ENCODE assay signal across 8 cellular contexts in the genomic region with DNA sequence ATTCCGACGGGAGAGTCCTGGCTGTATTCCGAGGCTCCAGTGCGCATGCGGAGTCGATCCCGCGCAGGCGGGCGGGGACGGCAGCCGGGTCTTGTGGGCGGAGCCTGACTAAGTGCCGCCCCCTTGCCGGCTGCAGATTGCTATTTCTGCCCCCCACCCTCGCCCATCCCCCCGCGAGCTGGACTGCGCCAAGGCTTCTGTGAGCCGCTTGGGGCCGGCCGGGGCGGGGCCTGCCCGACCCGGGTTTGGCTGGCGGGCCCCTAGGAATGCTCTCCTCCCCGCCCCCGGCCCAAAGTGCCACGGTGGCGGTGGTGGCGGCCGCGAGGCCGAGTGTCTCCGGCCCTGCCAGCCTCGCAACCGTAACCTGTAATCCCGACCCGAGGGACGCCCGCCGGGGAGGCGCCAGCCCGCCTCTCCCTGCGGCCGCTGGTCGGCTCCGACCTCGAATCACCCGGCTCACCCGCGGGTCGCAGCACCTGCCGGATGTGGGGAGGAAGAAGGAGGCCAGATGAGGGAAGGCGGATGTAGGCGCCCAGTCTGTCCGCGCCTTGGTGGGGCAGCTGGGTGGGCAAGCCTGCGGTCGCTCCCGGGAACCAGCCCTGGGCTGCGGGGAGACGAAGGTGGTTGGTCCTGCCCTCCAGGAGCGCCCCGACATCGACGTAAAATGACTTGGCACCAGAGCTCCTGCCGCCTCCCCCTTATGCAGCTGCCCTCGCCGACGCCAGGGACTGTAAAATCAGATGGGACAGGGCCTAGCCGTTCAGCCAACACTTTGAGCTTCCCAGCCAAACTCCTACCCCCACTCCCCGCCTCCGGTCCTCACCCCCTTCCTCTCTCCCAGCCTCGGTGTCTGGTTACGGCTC. TPM values are rescaled to one million over a fixed set of nuclear protein-coding genes. Genes with fewer than 3 reads are reported as not detected.
DNase-seq lines count a peak whose midpoint lies in the region; ATAC-seq and TF ChIP-seq lines count a peak whose summit lies in the region.

No MANE protein-coding gene starts in this region.

- peak overlapping the region; percentile 91 for H3K9ac ChIP-seq in NT2/D1 (ENCODE audit: insufficient read length, low read depth)

- DNase-seq in DMS 273 treated with DMSO at 0.1 percent for 48 hours (lab: John Stamatoyannopoulos, UW) (peak; percentile 79), GM20000 (ENCODE audit: low spot score) (peak; percentile 98), HT-29 (ENCODE audit: low spot score) (peak; percentile 97), NT2/D1 (ENCODE audit: low read depth, low spot score) (peak; percentile 85), fibroblast of gingiva (ENCODE audit: low read depth) (peak; percentile 92), natural killer cell (peak; percentile 58)
- peak; percentile 87 for DNase-seq in activated T-cell treated with anti-CD3 and anti-CD28 coated beads, Interleukin-2, amount 50 U/mL, for 4 hours
- peak in 1 of 2 donors; percentile 92 for DNase-seq in stimulated activated naive CD8-positive, alpha-beta T cell treated with anti-CD3 and anti-CD28 coated beads, Interleukin-15, amount 100 ng/mL, for 72 hours

- peak; percentile 76 to 78 for ATAC-seq in activated T-cell treated with anti-CD3 and anti-CD28 coated beads, Interleukin-2, amount 50 U/mL, for 4 hours
- ATAC-seq in natural killer cell, result peak; percentile 76 to 84 (median 81)
- peak; percentile 75 for ATAC-seq in stimulated activated naive CD8-positive, alpha-beta T cell treated with anti-CD3 and anti-CD28 coated beads, Interleukin-15, amount 100 ng/mL, for 72 hours

- peaks cover 29% of the 10 kb centered on the region for H3K4me1 Mint-ChIP-seq in activated T-cell treated with anti-CD3 and anti-CD28 coated beads, Interleukin-2, amount 50 U/mL, for 4 hours (ENCODE audit: low read depth)
- peaks cover 29 to 40% of the 10 kb centered on the region in 2 donors for H3K4me1 Mint-ChIP-seq in natural killer cell
- H3K4me1 Mint-ChIP-seq in stimulated activated naive CD8-positive, alpha-beta T cell treated with anti-CD3 and anti-CD28 coated beads, Interleukin-15, amount 100 ng/mL, for 72 hours, result peaks cover 47% of the 10 kb centered on the region

- TF ChIP-seq CTCF in GM20000 (IDR thresholded peaks at IDR 0.05; ENCODE audit: extremely low read depth, missing control alignments), result no peak
- TF ChIP-seq CTCF in natural killer cell (IDR thresholded peaks at IDR 0.05), result no peak

- intact Hi-C loops in natural killer cell (cut with micrococcal nuclease), result loop anchor here (1.0 to 2.0 kb wide), 3 partner anchors 7 to 148 kb away; partner anchors contain the start of gene SLF2

- H3K9me3 Mint-ChIP-seq in activated T-cell treated with anti-CD3 and anti-CD28 coated beads, Interleukin-2, amount 50 U/mL, for 4 hours, result no peaks in the 10 kb centered on the region
- no peaks in the 10 kb centered on the region for H3K9me3 Mint-ChIP-seq in natural killer cell
- H3K9me3 Mint-ChIP-seq in stimulated activated naive CD8-positive, alpha-beta T cell treated with anti-CD3 and anti-CD28 coated beads, Interleukin-15, amount 100 ng/mL, for 72 hours, result no peaks in the 10 kb centered on the region

- H3K4me1 ChIP-seq in NT2/D1 (ENCODE audit: insufficient read depth, insufficient read length), result peaks cover 14% of the 10 kb centered on the region

- H3K4me3 Mint-ChIP-seq in activated T-cell treated with anti-CD3 and anti-CD28 coated beads, Interleukin-2, amount 50 U/mL, for 4 hours, result peak overlapping the region; percentile 95
- H3K4me3 Mint-ChIP-seq in natural killer cell, result peak overlapping the region; percentile 97
- peak overlapping the region; percentile 86 to 98 for H3K4me3 Mint-ChIP-seq in stimulated activated naive CD8-positive, alpha-beta T cell treated with anti-CD3 and anti-CD28 coated beads, Interleukin-15, amount 100 ng/mL, for 72 hours

- peaks cover 46% of the 10 kb centered on the region for H3K27me3 ChIP-seq in NT2/D1 (ENCODE audit: insufficient read depth, insufficient read length)

- H3K27me3 Mint-ChIP-seq in activated T-cell treated with anti-CD3 and anti-CD28 coated beads, Interleukin-2, amount 50 U/mL, for 4 hours (ENCODE audit: low read depth), result peaks cover 28% of the 10 kb centered on the region
- peaks cover 25% of the 10 kb centered on the region in 2 donors for H3K27me3 Mint-ChIP-seq in natural killer cell (ENCODE audit: low read depth in 2 of 2)
- H3K27me3 Mint-ChIP-seq in stimulated activated naive CD8-positive, alpha-beta T cell treated with anti-CD3 and anti-CD28 coated beads, Interleukin-15, amount 100 ng/mL, for 72 hours, result peaks cover 48% of the 10 kb centered on the region

- no peaks in the 10 kb centered on the region; the same call in 1 of the 2 replicates for H3K9me3 ChIP-seq in NT2/D1 (ENCODE audit: insufficient read depth, low read length)

- peak overlapping the region; percentile 78 for H3K4me3 ChIP-seq in NT2/D1 (ENCODE audit: insufficient read length, low read depth)

- H3K36me3 ChIP-seq in NT2/D1 (ENCODE audit: insufficient read depth, insufficient read length, low read length), result peaks cover 4% of the 10 kb centered on the region

- peak overlapping the region; percentile 86 to 96 for H3K27ac Mint-ChIP-seq in natural killer cell
- peak overlapping the region; percentile 97 for H3K27ac Mint-ChIP-seq in stimulated activated naive CD8-positive, alpha-beta T cell treated with anti-CD3 and anti-CD28 coated beads, Interleukin-15, amount 100 ng/mL, for 72 hours

- no peaks in the 10 kb centered on the region for H3K36me3 Mint-ChIP-seq in activated T-cell treated with anti-CD3 and anti-CD28 coated beads, Interleukin-2, amount 50 U/mL, for 4 hours (ENCODE audit: insufficient read depth)
- no peaks in the 10 kb centered on the region for H3K36me3 Mint-ChIP-seq in natural killer cell

RNA-seq across cellular contexts. Expression of gene KAZALD1, which starts 0.6 kb away (rescaled TPM):
- total RNA-seq in HT-29 (2014; rRNA removed; shearing (Covaris generic)), result 13.0 and 15.6 TPM in 2 replicates
- under 1 TPM in 1 of 3 donors, not detected in 2; 0.19 TPM for total RNA-seq in activated T-cell treated with anti-CD3 and anti-CD28 coated beads, Interleukin-2, amount 50 U/mL, for 4 hours
- under 1 TPM in 1 of 3 donors, not detected in 2; 0.49 TPM for total RNA-seq in natural killer cell

RNA-seq across cellular contexts. Expression of gene SFXN3, which starts 30.1 kb away (rescaled TPM):
- 90.8 and 101 TPM in 2 replicates for total RNA-seq in HT-29 (2014; rRNA removed; shearing (Covaris generic))
- total RNA-seq in activated T-cell treated with anti-CD3 and anti-CD28 coated beads, Interleukin-2, amount 50 U/mL, for 4 hours, result 1 to 10 TPM; 8.7 to 9.8 (median 9.7) TPM
- total RNA-seq in natural killer cell, result 10 to 100 TPM; 59.7 to 74.5 (median 68.9) TPM

RNA-seq across cellular contexts. Expression of gene PDZD7, which starts 30.3 kb away (rescaled TPM):
- 6.3 and 7.4 TPM in 2 replicates for total RNA-seq in HT-29 (2014; rRNA removed; shearing (Covaris generic))
- under 1 TPM in 2 of 3 donors, not detected in 1; 0.05 to 0.26 TPM for total RNA-seq in activated T-cell treated with anti-CD3 and anti-CD28 coated beads, Interleukin-2, amount 50 U/mL, for 4 hours
- total RNA-seq in natural killer cell, result 1 to 10 TPM in 1 of 3 donors, under 1 TPM in 2; 0.35 to 1.2 (median 0.52) TPM
